1 cellular context compared by ENCODE assay signal in the genomic region with DNA sequence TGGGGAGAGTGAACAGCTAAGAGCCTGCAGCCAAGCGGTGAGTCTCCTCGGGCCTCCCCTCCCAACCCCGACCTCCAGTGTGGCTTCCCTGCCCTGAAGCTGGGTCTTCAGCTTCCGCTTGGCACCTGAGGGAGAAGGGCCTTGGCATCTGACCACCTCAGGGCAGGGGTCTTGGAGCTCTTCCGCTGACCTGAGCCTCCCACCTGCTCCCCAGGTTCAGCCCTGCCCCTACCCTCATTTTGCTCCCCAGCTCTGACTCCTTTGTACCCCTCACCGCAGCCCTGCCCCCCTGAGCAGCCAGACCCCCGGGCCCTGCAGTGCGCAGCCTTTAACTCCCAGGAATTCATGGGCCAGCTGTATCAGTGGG.
TF ChIP-seq lines count a peak whose summit lies in the region.

No MANE protein-coding gene starts in this region.

TF ChIP-seq in K562, 482 proteins besides CTCF, POLR2A, EP300 and RAD21:
- TF ChIP-seq CHD2 (IDR thresholded peaks at IDR 0.05; ENCODE audit: low read depth, low read length) (no peak), ZNF778 (CRISPR knock-in tag; IDR thresholded peaks at IDR 0.05) (no peak), RBFOX2 (IDR thresholded peaks at IDR 0.05; ENCODE audit: low read depth, low read length) (peak; percentile 64), SIN3A (IDR thresholded peaks at IDR 0.05; ENCODE audit: borderline replicate concordance in 2 of 2, control insufficient read depth in 1 of 2, low read depth in 2 of 2, low read length in 2 of 2) (no peak), POLR2G (IDR thresholded peaks at IDR 0.05; ENCODE audit: low read depth, low read length) (peak; percentile 57; the same call in 1 of the 2 replicates), MTA3 (IDR thresholded peaks at IDR 0.05; ENCODE audit: borderline replicate concordance) (no peak), ZEB2 (IDR thresholded peaks at IDR 0.05) (no peak), ZNF644 (tag; IDR thresholded peaks at IDR 0.05; ENCODE audit: low read depth) (no peak)
- TF ChIP-seq, protein P1, sequence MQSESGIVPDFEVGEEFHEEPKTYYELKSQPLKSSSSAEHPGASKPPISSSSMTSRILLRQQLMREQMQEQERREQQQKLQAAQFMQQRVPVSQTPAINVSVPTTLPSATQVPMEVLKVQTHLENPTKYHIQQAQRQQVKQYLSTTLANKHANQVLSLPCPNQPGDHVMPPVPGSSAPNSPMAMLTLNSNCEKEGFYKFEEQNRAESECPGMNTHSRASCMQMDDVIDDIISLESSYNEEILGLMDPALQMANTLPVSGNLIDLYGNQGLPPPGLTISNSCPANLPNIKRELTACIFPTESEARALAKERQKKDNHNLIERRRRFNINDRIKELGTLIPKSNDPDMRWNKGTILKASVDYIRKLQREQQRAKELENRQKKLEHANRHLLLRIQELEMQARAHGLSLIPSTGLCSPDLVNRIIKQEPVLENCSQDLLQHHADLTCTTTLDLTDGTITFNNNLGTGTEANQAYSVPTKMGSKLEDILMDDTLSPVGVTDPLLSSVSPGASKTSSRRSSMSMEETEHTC (IDR thresholded peaks at IDR 0.05) = no peak
